8 cellular contexts compared by ENCODE assay signal in genomic region chr6:158817298-158818007, GRCh38. TPM values are rescaled to one million over a fixed set of nuclear protein-coding genes. Genes with fewer than 3 reads are reported as not detected.
A peak's percentile ranks its signal among the peaks of the same experiment; 100 is the strongest.
DNase-seq lines count a peak whose midpoint lies in the region; ATAC-seq, FAIRE-seq and TF ChIP-seq lines count a peak whose summit lies in the region.

No MANE protein-coding gene starts in this region.

- no peak for ATAC-seq in stimulated activated memory B cell treated with anti-CD40 and anti-IgM and Interleukin-4, amounts not matched to agents 10 μg/mL and 1 μg/mL and 100 μg/mL, for 72 hours
- ATAC-seq in GM19395 (IDR thresholded peaks at IDR 0.05; ENCODE audit: unreplicated experiment) (no peak), HG03439 (IDR thresholded peaks at IDR 0.05; ENCODE audit: unreplicated experiment) (no peak)

- no peak for FAIRE-seq in bronchial epithelial cell (lab: Jason Lieb, UNC)

- H3K9me3 Mint-ChIP-seq in stimulated activated memory B cell treated with anti-CD40 and anti-IgM and Interleukin-4, amounts not matched to agents 10 μg/mL and 1 μg/mL and 100 μg/mL, for 72 hours, result peaks cover 3% of the 10 kb centered on the region

- DNase-seq in activated CD8-positive, alpha-beta memory T cell treated with anti-CD3 and anti-CD28 coated beads for 24 hours, result peak; percentile 71
- DNase-seq in activated CD8-positive, alpha-beta memory T cell treated with anti-CD3 and anti-CD28 coated beads, Interleukin-2, amount 50 U/mL, for 4 hours, result no peak
- DNase-seq in RKO (ENCODE audit: low spot score), result peak; percentile 64
- no peak for DNase-seq in bronchial epithelial cell (ENCODE audit: low read depth)
- DNase-seq in kidney glomerular epithelial cell (lab: John Stamatoyannopoulos, UW), result peak; percentile 25

- H3K27ac Mint-ChIP-seq in stimulated activated memory B cell treated with anti-CD40 and anti-IgM and Interleukin-4, amounts not matched to agents 10 μg/mL and 1 μg/mL and 100 μg/mL, for 72 hours, result peak overlapping the region; percentile 95

- H3K4me1 Mint-ChIP-seq in stimulated activated memory B cell treated with anti-CD40 and anti-IgM and Interleukin-4, amounts not matched to agents 10 μg/mL and 1 μg/mL and 100 μg/mL, for 72 hours, result peaks cover 41% of the 10 kb centered on the region

- no peaks in the 10 kb centered on the region for H3K27me3 Mint-ChIP-seq in stimulated activated memory B cell treated with anti-CD40 and anti-IgM and Interleukin-4, amounts not matched to agents 10 μg/mL and 1 μg/mL and 100 μg/mL, for 72 hours

- peaks cover 56% of the 10 kb centered on the region for H3K36me3 Mint-ChIP-seq in stimulated activated memory B cell treated with anti-CD40 and anti-IgM and Interleukin-4, amounts not matched to agents 10 μg/mL and 1 μg/mL and 100 μg/mL, for 72 hours

- H3K4me3 ChIP-seq in bronchial epithelial cell (ENCODE audit: low read depth, low read length), result peak overlapping the region; percentile 77

- peak overlapping the region; percentile 100 for H3K4me3 Mint-ChIP-seq in stimulated activated memory B cell treated with anti-CD40 and anti-IgM and Interleukin-4, amounts not matched to agents 10 μg/mL and 1 μg/mL and 100 μg/mL, for 72 hours

- TF ChIP-seq CTCF in bronchial epithelial cell (IDR thresholded peaks at IDR 0.05; ENCODE audit: insufficient read depth, low read length, severe bottlenecking), result no peak

- H3K36me3 ChIP-seq in bronchial epithelial cell (ENCODE audit: control insufficient read depth, insufficient read depth, low read length), result peaks cover 8% of the 10 kb centered on the region

- H3K27me3 ChIP-seq in bronchial epithelial cell (ENCODE audit: control insufficient read depth, insufficient read depth, low read length), result no peaks in the 10 kb centered on the region

RNA-seq across cellular contexts. Expression of gene EZR, which starts 1.7 kb away (rescaled TPM):
- total RNA-seq in bronchial epithelial cell, result 314 and 407 TPM in 2 replicates

Comparison
In these comparisons a context has a peak if more than half of its experiments do, and no peak if none do; other contexts are left out.
1. DNase-seq: peak in activated CD8-positive, alpha-beta memory T cell treated with anti-CD3 and anti-CD28 coated beads for 24 hours (single experiment), RKO (single experiment) and kidney glomerular epithelial cell (single experiment); none in activated CD8-positive, alpha-beta memory T cell treated with anti-CD3 and anti-CD28 coated beads, Interleukin-2, amount 50 U/mL, for 4 hours (single experiment) and bronchial epithelial cell (single experiment).